In genomic region chr3:196287066-196287404, GRCh38 we compare ENCODE assay signal across 8 cellular contexts. TPM values are rescaled to one million over a fixed set of nuclear protein-coding genes. Genes with fewer than 3 reads are reported as not detected.
DNase-seq lines count a peak whose midpoint lies in the region; ATAC-seq and TF ChIP-seq lines count a peak whose summit lies in the region.

No MANE protein-coding gene starts in this region.

- no peaks in the 10 kb centered on the region for H3K36me3 Mint-ChIP-seq in naive thymus-derived CD8-positive, alpha-beta T cell

- peak overlapping the region; percentile 92 to 100 (median 98) for H3K27ac Mint-ChIP-seq in naive thymus-derived CD8-positive, alpha-beta T cell

- H3K27me3 ChIP-seq in WERI-Rb-1 (ENCODE audit: insufficient read depth, low read depth, severe bottlenecking) (no peaks in the 10 kb centered on the region), esophagus (ENCODE audit: control insufficient read depth in 1 of 2, insufficient read depth in 2 of 2, low read length in 2 of 2) (no peaks in the 10 kb centered on the region), uterus (no peaks in the 10 kb centered on the region)

- intact Hi-C loops in uterus (cut with DNase I; ENCODE audit: low total_unique reads), result no loop called here

- DNase-seq in NCI-H82 (lab: John Stamatoyannopoulos, UW), result peak; percentile 65
- no peak for DNase-seq in NCI-H82 treated with DMSO at 0.1 percent for 48 hours (lab: John Stamatoyannopoulos, UW; ENCODE audit: unreplicated experiment)
- no peak for DNase-seq in WERI-Rb-1
- peak in 3 of 10 donors; percentile 9 to 26 (median 10) for DNase-seq in naive thymus-derived CD8-positive, alpha-beta T cell
- DNase-seq in uterus, result peak in 1 of 2 donors; percentile 18
- no peak for DNase-seq in OCI-M2 (lab: John Stamatoyannopoulos, UW; ENCODE audit: unreplicated experiment)

- no peak for TF ChIP-seq POLR2A in uterus (IDR thresholded peaks at IDR 0.05)

- H3K4me3 Mint-ChIP-seq in naive thymus-derived CD8-positive, alpha-beta T cell, result peak overlapping the region; percentile 98 to 100 (median 100)

- H3K4me1 ChIP-seq in esophagus (ENCODE audit: control insufficient read depth in 2 of 2, insufficient read depth in 2 of 2, low read length in 1 of 2), result peaks cover 0 to 3% of the 10 kb centered on the region in 2 donors
- H3K4me1 ChIP-seq in uterus, result peaks cover 0 to 3% of the 10 kb centered on the region in 2 donors

- H3K4me3 ChIP-seq in WERI-Rb-1 (ENCODE audit: low read depth, low read length), result peak overlapping the region; percentile 73
- peak overlapping the region; percentile 86 to 99 for H3K4me3 ChIP-seq in esophagus (ENCODE audit: low read depth in 1 of 2, low read length in 2 of 2)
- peak overlapping the region; percentile 78 to 93 for H3K4me3 ChIP-seq in uterus

- WGBS in esophagus, 2 donors, result 1% methylated on average over 18 of the region's 18 CpGs

- POLR2A ChIA-PET in naive thymus-derived CD8-positive, alpha-beta T cell (lab: Charles Lee), result interaction anchor here (1.0 to 1.3 kb wide), 3 partner anchors 11 to 655 kb away, joined by 3 to 6 read pairs (median 3); partner anchors contain the start of gene NCBP2

- no peaks in the 10 kb centered on the region for H3K27me3 Mint-ChIP-seq in naive thymus-derived CD8-positive, alpha-beta T cell

- H3K9me3 Mint-ChIP-seq in naive thymus-derived CD8-positive, alpha-beta T cell, result no peaks in the 10 kb centered on the region

- no peaks in the 10 kb centered on the region for H3K36me3 ChIP-seq in WERI-Rb-1
- no peaks in the 10 kb centered on the region for H3K36me3 ChIP-seq in esophagus (ENCODE audit: control insufficient read depth in 2 of 2, insufficient read depth in 2 of 2, low read length in 1 of 2)
- H3K36me3 ChIP-seq in uterus, result no peaks in the 10 kb centered on the region

- H3K27ac ChIP-seq in WERI-Rb-1 (peak overlapping the region; percentile 79), esophagus (ENCODE audit: low read depth in 2 of 2, low read length in 1 of 2) (peak overlapping the region; percentile 86 to 99), uterus (peak overlapping the region; percentile 85 to 88)

- H3K9me3 ChIP-seq in WERI-Rb-1 (ENCODE audit: severe bottlenecking) (no peaks in the 10 kb centered on the region), esophagus (ENCODE audit: control insufficient read depth in 2 of 2, insufficient read depth in 1 of 2, low read depth in 1 of 2, low read length in 1 of 2) (no peaks in the 10 kb centered on the region), uterus (no peaks in the 10 kb centered on the region)

- TF ChIP-seq CTCF in WERI-Rb-1 (IDR thresholded peaks at IDR 0.05; ENCODE audit: low read depth, low read length) (no peak), uterus (IDR thresholded peaks at IDR 0.05) (no peak)

- peaks cover 28 to 53% (median 45%) of the 10 kb centered on the region in 4 donors for H3K4me1 Mint-ChIP-seq in naive thymus-derived CD8-positive, alpha-beta T cell

- peak; percentile 19 for ATAC-seq in HG03432 (IDR thresholded peaks at IDR 0.05; ENCODE audit: unreplicated experiment)
- ATAC-seq in naive thymus-derived CD8-positive, alpha-beta T cell, result peak; percentile 45 to 49

RNA-seq across cellular contexts. Expression of gene PCYT1A, which starts 0.5 kb away (rescaled TPM):
- polyA plus RNA-seq in esophagus, result 10 to 100 TPM; 16.9 to 33.0 TPM
- 10 to 100 TPM; 50.8 to 52.2 TPM for total RNA-seq in naive thymus-derived CD8-positive, alpha-beta T cell
- 10 to 100 TPM in 2 of 3 donors, 1 to 10 TPM in 1; 7.6 to 12.6 (median 10.4) TPM for polyA plus RNA-seq in naive thymus-derived CD8-positive, alpha-beta T cell
- total RNA-seq in uterus, result 100 to 1,000 TPM in 1 of 4 donors, 10 to 100 TPM in 3; 36.5 to 275 (median 56.0) TPM

RNA-seq across cellular contexts. Expression of gene DYNLT2B, which starts 31.0 kb away (rescaled TPM):
- polyA plus RNA-seq in esophagus, result 10 to 100 TPM; 13.9 to 23.3 TPM
- 1 to 10 TPM; 4.2 to 5.4 TPM for total RNA-seq in naive thymus-derived CD8-positive, alpha-beta T cell
- polyA plus RNA-seq in naive thymus-derived CD8-positive, alpha-beta T cell, result 10 to 100 TPM in 1 of 3 donors, 1 to 10 TPM in 2; 9.2 to 12.6 (median 10.0) TPM
- total RNA-seq in uterus, result 10 to 100 TPM in 1 of 4 donors, 1 to 10 TPM in 2, not detected in 1; 1.3 to 12.0 (median 7.3) TPM

RNA-seq across cellular contexts. Expression of gene TM4SF19, which starts 51.2 kb away (rescaled TPM):
- polyA plus RNA-seq in esophagus, result 1 to 10 TPM; 1.3 to 2.2 TPM
- total RNA-seq in naive thymus-derived CD8-positive, alpha-beta T cell, result under 1 TPM in 1 of 2 experiments, not detected in 1; 0.66 TPM
- 1 to 10 TPM in 1 of 3 donors, under 1 TPM in 1, not detected in 1; 0.09 to 1.6 TPM for polyA plus RNA-seq in naive thymus-derived CD8-positive, alpha-beta T cell
- not detected for total RNA-seq in uterus
